Comparison of ENCODE assay signal across 12 cellular contexts in genomic region chr17:9241774-9242496, GRCh38.
DNase-seq lines count a peak whose midpoint lies in the region; ATAC-seq and TF ChIP-seq lines count a peak whose summit lies in the region.
"Had no signal": no experiment of that assay in that cellular context is flagged by ENCODE, and none has a peak within 500 bp of the region (broad histone marks: within the 10 kb centered on the region; RNA-seq: fewer than 3 reads in every experiment).

No MANE protein-coding gene starts in this region.

- H3K27me3 ChIP-seq in tibial nerve (no peaks in the 10 kb centered on the region), SK-N-SH (ENCODE audit: insufficient read depth) (no peaks in the 10 kb centered on the region)

- TF ChIP-seq POLR2A in tibial nerve (IDR thresholded peaks at IDR 0.05) = no peak

- WGBS in tibial nerve, 2 donors = 78 to 85% methylated on average over 13 to 16 of the region's 16 CpGs
- 79% methylated on average over 10 of the region's 16 CpGs for WGBS in SK-N-SH (ENCODE audit: low lambda C conversion rate)

- H2AFZ ChIP-seq in SK-N-SH (ENCODE audit: low read depth) = no peak overlapping the region

- peaks cover 17% of the 10 kb centered on the region for H3K4me1 Mint-ChIP-seq in activated CD4-positive, alpha-beta T cell treated with anti-CD3 and anti-CD28 coated beads, Interleukin-2, amount 10 ng/mL, durations not matched to agents 7 days and 5 days
- H3K4me1 Mint-ChIP-seq in dendritic cell treated with granulocyte-macrophage colony-stimulating factor and Interleukin-4, amounts not matched to agents 40 ng/mL and 50 ng/mL, for 4 days (ENCODE audit: low read depth) = peaks cover 29% of the 10 kb centered on the region
- H3K4me1 Mint-ChIP-seq in memory B cell = peaks cover 10% of the 10 kb centered on the region

- no peaks in the 10 kb centered on the region for H3K79me2 ChIP-seq in SK-N-SH (ENCODE audit: insufficient read depth)

- H3K4me1 ChIP-seq in tibial nerve (peaks cover 0 to 54% (median 32%) of the 10 kb centered on the region in 4 donors), SK-N-SH (ENCODE audit: control insufficient read depth in 1 of 2, insufficient read depth in 2 of 2, low read depth in 1 of 2, low read length in 1 of 2) (peaks cover 0 to 25% of the 10 kb centered on the region in 2 experiments; a peak in 2 of 4 replicates)

- H3K9me2 ChIP-seq in SK-N-SH = no peaks in the 10 kb centered on the region

- CTCF ChIA-PET in activated CD4-positive, alpha-beta T cell treated with anti-CD3 and anti-CD28 coated beads, Interleukin-2, amount 10 ng/mL, durations not matched to agents 7 days and 5 days (lab: Charles Lee) = no interaction called here
- CTCF ChIA-PET in SK-N-SH (lab: Yijun Ruan, JAX) = interaction anchor here (1.0 kb wide), 1 partner anchor 17 kb away, joined by 3 read pairs; no protein-coding TSS in a partner anchor

- no peak overlapping the region for H3K4me2 ChIP-seq in SK-N-SH

- H3K4me3 ChIP-seq in tibial nerve (no peak overlapping the region), SK-N-SH (ENCODE audit: low read depth in 2 of 2, low read length in 1 of 2) (no peak overlapping the region)

- DNase-seq in activated CD4-positive, alpha-beta T cell treated with anti-CD3 and anti-CD28 coated beads, Interleukin-2, amount 10 ng/mL, durations not matched to agents 7 days and 5 days = no peak
- no peak for DNase-seq in activated CD4-positive, alpha-beta T cell treated with anti-CD3 and anti-CD28 coated beads, Interleukin-2, amount 50 U/mL, for 4 hours
- no peak for DNase-seq in memory B cell (ENCODE audit: low spot score in 2 of 2)
- no peak for DNase-seq in tibial nerve (ENCODE audit: low spot score in 2 of 2)
- DNase-seq in dermis blood vessel endothelial cell = no peak
- no peak for DNase-seq in SK-N-SH
- DNase-seq: Calu3, NCI-H1417 treated with DMSO at 0.1 percent for 48 hours, NCI-H748 treated with DMSO at 0.1 percent for 48 hours had no signal

- peak overlapping the region; percentile 13 for H3K4me3 Mint-ChIP-seq in activated CD4-positive, alpha-beta T cell treated with anti-CD3 and anti-CD28 coated beads, Interleukin-2, amount 10 ng/mL, durations not matched to agents 7 days and 5 days
- no peak overlapping the region for H3K4me3 Mint-ChIP-seq in dendritic cell treated with granulocyte-macrophage colony-stimulating factor and Interleukin-4, amounts not matched to agents 40 ng/mL and 50 ng/mL, for 4 days
- H3K4me3 Mint-ChIP-seq in memory B cell = peak overlapping the region; percentile 32

- no peak for TF ChIP-seq RAD21 in SK-N-SH (IDR thresholded peaks at IDR 0.05; ENCODE audit: low read length)

- H3K36me3 ChIP-seq in tibial nerve (peaks cover 0 to 1% (median 0%) of the 10 kb centered on the region in 3 donors), SK-N-SH (replicated peaks in 1 of 2; ENCODE audit: control insufficient read depth in 1 of 2, insufficient read depth in 2 of 2, low read length in 1 of 2) (no peaks in the 10 kb centered on the region)

- H3K27ac ChIP-seq in tibial nerve = peak overlapping the region; percentile 90 to 99 (median 96)
- H3K27ac ChIP-seq in SK-N-SH (ENCODE audit: low read depth in 2 of 2, low read length in 1 of 2) = no peak overlapping the region; a peak in 1 of 4 replicates
- H3K27ac ChIP-seq: epithelial cell of prostate had no signal

- POLR2A ChIA-PET in activated CD4-positive, alpha-beta T cell treated with anti-CD3 and anti-CD28 coated beads, Interleukin-2, amount 10 ng/mL, durations not matched to agents 7 days and 5 days (lab: Charles Lee) = no interaction called here
- POLR2A ChIA-PET in SK-N-SH (lab: Yijun Ruan, JAX) = no interaction called here

- no peaks in the 10 kb centered on the region for H3K27me3 Mint-ChIP-seq in activated CD4-positive, alpha-beta T cell treated with anti-CD3 and anti-CD28 coated beads, Interleukin-2, amount 10 ng/mL, durations not matched to agents 7 days and 5 days
- H3K27me3 Mint-ChIP-seq in dendritic cell treated with granulocyte-macrophage colony-stimulating factor and Interleukin-4, amounts not matched to agents 40 ng/mL and 50 ng/mL, for 4 days = peaks cover 28% of the 10 kb centered on the region
- no peaks in the 10 kb centered on the region for H3K27me3 Mint-ChIP-seq in memory B cell

- intact Hi-C loops in dendritic cell treated with granulocyte-macrophage colony-stimulating factor and Interleukin-4, amounts not matched to agents 40 ng/mL and 50 ng/mL, for 4 days (cut with micrococcal nuclease) = no loop called here

- no peaks in the 10 kb centered on the region for H3F3A ChIP-seq in SK-N-SH (replicated peaks; ENCODE audit: insufficient read depth)

- H3K9ac ChIP-seq in SK-N-SH = no peak overlapping the region

- no peak overlapping the region for H3K27ac Mint-ChIP-seq in activated CD4-positive, alpha-beta T cell treated with anti-CD3 and anti-CD28 coated beads, Interleukin-2, amount 10 ng/mL, durations not matched to agents 7 days and 5 days
- peak overlapping the region; percentile 50 for H3K27ac Mint-ChIP-seq in dendritic cell treated with granulocyte-macrophage colony-stimulating factor and Interleukin-4, amounts not matched to agents 40 ng/mL and 50 ng/mL, for 4 days
- H3K27ac Mint-ChIP-seq in memory B cell = no peak overlapping the region

- TF ChIP-seq CTCF in tibial nerve (IDR thresholded peaks at IDR 0.05) (no peak), SK-N-SH (IDR thresholded peaks at IDR 0.05) (no peak)

- no peaks in the 10 kb centered on the region for H3K9me3 Mint-ChIP-seq in activated CD4-positive, alpha-beta T cell treated with anti-CD3 and anti-CD28 coated beads, Interleukin-2, amount 10 ng/mL, durations not matched to agents 7 days and 5 days
- H3K9me3 Mint-ChIP-seq in dendritic cell treated with granulocyte-macrophage colony-stimulating factor and Interleukin-4, amounts not matched to agents 40 ng/mL and 50 ng/mL, for 4 days = no peaks in the 10 kb centered on the region
- H3K9me3 Mint-ChIP-seq in memory B cell = no peaks in the 10 kb centered on the region

- H4K20me1 ChIP-seq in SK-N-SH (ENCODE audit: insufficient read depth) = no peaks in the 10 kb centered on the region

- TF ChIP-seq EP300 in tibial nerve (IDR thresholded peaks at IDR 0.05) = no peak
- TF ChIP-seq EP300 in SK-N-SH (IDR thresholded peaks at IDR 0.05; ENCODE audit: borderline replicate concordance in 1 of 2, low read depth in 1 of 2, low read length in 1 of 2) = no peak

- no peaks in the 10 kb centered on the region for H3K9me3 ChIP-seq in tibial nerve
- H3K9me3 ChIP-seq in SK-N-SH = no peaks in the 10 kb centered on the region

- ATAC-seq in memory B cell (ENCODE audit: low read depth) (no peak), HG03571 (IDR thresholded peaks at IDR 0.05; ENCODE audit: unreplicated experiment) (no peak)

- no peaks in the 10 kb centered on the region for H3K36me3 Mint-ChIP-seq in activated CD4-positive, alpha-beta T cell treated with anti-CD3 and anti-CD28 coated beads, Interleukin-2, amount 10 ng/mL, durations not matched to agents 7 days and 5 days (ENCODE audit: low read depth)
- no peaks in the 10 kb centered on the region for H3K36me3 Mint-ChIP-seq in dendritic cell treated with granulocyte-macrophage colony-stimulating factor and Interleukin-4, amounts not matched to agents 40 ng/mL and 50 ng/mL, for 4 days (ENCODE audit: low read depth)
- no peaks in the 10 kb centered on the region for H3K36me3 Mint-ChIP-seq in memory B cell

TF ChIP-seq in SK-N-SH, 30 proteins besides CTCF, POLR2A, EP300 and RAD21:
- TF ChIP-seq RCOR1 (IDR thresholded peaks at IDR 0.05; ENCODE audit: low read length) (no peak), YY1 (IDR thresholded peaks at IDR 0.05; ENCODE audit: low read depth) (no peak), FOSL2 (IDR thresholded peaks at IDR 0.05; ENCODE audit: borderline replicate concordance, low read depth) (no peak), TAF1 (IDR thresholded peaks at IDR 0.05; ENCODE audit: borderline replicate concordance, low read depth, low read length) (no peak), POLR2AphosphoS5 (IDR thresholded peaks at IDR 0.05; ENCODE audit: low read depth, low read length) (no peak), TCF12 (IDR thresholded peaks at IDR 0.05) (no peak), PBX3 (IDR thresholded peaks at IDR 0.05) (no peak), REST (IDR thresholded peaks at IDR 0.05; ENCODE audit: low read depth, low read length) (no peak), CHD2 (IDR thresholded peaks at IDR 0.05; ENCODE audit: low read length, partially characterized antibody) (no peak), EZH2phosphoT487 (IDR thresholded peaks at IDR 0.05; ENCODE audit: borderline replicate concordance, low read depth) (no peak)

Comparison
In these comparisons a context has a peak if more than half of its experiments do, and no peak if none do; other contexts are left out.
1. H3K27ac ChIP-seq: peak in tibial nerve (4 of 4); none in SK-N-SH (0 of 2).